Comparison of ENCODE assay signal across 1 cellular context in the genomic region with DNA sequence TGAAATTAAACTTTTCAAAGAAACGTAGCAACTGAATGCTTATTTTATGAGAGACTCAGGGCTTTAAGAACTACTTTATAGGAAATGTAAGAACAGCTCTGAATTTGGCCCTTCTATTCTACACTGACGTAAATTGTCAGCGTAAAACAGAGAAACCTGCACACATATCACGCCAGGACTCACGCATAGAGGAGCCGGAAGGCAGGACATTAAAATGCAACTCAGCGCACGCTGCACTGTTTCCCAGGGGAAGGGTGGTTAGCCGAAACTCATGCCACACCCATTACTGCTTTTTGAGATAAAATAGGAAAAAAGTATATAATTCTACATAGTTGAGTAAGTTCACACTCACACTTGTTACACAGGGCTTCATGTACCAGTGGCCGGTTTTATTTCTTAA.
TF ChIP-seq lines count a peak whose summit lies in the region.

No MANE protein-coding gene starts in this region.

TF ChIP-seq in SK-N-SH treated with all-trans-retinoic acid at 6 μM for 48 hours, 23 proteins besides CTCF, POLR2A, EP300 and RAD21:
- TF ChIP-seq, protein P1, sequence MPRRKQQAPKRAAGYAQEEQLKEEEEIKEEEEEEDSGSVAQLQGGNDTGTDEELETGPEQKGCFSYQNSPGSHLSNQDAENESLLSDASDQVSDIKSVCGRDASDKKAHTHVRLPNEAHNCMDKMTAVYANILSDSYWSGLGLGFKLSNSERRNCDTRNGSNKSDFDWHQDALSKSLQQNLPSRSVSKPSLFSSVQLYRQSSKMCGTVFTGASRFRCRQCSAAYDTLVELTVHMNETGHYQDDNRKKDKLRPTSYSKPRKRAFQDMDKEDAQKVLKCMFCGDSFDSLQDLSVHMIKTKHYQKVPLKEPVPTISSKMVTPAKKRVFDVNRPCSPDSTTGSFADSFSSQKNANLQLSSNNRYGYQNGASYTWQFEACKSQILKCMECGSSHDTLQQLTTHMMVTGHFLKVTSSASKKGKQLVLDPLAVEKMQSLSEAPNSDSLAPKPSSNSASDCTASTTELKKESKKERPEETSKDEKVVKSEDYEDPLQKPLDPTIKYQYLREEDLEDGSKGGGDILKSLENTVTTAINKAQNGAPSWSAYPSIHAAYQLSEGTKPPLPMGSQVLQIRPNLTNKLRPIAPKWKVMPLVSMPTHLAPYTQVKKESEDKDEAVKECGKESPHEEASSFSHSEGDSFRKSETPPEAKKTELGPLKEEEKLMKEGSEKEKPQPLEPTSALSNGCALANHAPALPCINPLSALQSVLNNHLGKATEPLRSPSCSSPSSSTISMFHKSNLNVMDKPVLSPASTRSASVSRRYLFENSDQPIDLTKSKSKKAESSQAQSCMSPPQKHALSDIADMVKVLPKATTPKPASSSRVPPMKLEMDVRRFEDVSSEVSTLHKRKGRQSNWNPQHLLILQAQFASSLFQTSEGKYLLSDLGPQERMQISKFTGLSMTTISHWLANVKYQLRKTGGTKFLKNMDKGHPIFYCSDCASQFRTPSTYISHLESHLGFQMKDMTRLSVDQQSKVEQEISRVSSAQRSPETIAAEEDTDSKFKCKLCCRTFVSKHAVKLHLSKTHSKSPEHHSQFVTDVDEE (CRISPR knock-in tag; IDR thresholded peaks at IDR 0.05): no peak
- TF ChIP-seq OSR1 (CRISPR knock-in tag; IDR thresholded peaks at IDR 0.05) (no peak), ZFP3 (CRISPR knock-in tag; IDR thresholded peaks at IDR 0.05) (no peak), ISL1 (CRISPR knock-in tag; IDR thresholded peaks at IDR 0.05) (no peak), BACH2 (CRISPR knock-in tag; IDR thresholded peaks at IDR 0.05; ENCODE audit: borderline replicate concordance) (no peak), TCF4 (CRISPR knock-in tag; IDR thresholded peaks at IDR 0.05; ENCODE audit: borderline replicate concordance) (no peak), ZNF70 (CRISPR knock-in tag; IDR thresholded peaks at IDR 0.05) (no peak), ZNF565 (CRISPR knock-in tag; conservative IDR thresholded peaks at IDR 0.05; ENCODE audit: low read depth) (no peak), ESRRG (CRISPR knock-in tag; IDR thresholded peaks at IDR 0.05) (no peak), ZC3H10 (CRISPR knock-in tag; IDR thresholded peaks at IDR 0.05) (no peak), GLIS3 (CRISPR knock-in tag; IDR thresholded peaks at IDR 0.05) (no peak), SNAI2 (CRISPR knock-in tag; IDR thresholded peaks at IDR 0.05) (no peak), ARNTL (CRISPR knock-in tag; IDR thresholded peaks at IDR 0.05; ENCODE audit: borderline replicate concordance, low read depth) (no peak)
- TF ChIP-seq, protein P2, sequence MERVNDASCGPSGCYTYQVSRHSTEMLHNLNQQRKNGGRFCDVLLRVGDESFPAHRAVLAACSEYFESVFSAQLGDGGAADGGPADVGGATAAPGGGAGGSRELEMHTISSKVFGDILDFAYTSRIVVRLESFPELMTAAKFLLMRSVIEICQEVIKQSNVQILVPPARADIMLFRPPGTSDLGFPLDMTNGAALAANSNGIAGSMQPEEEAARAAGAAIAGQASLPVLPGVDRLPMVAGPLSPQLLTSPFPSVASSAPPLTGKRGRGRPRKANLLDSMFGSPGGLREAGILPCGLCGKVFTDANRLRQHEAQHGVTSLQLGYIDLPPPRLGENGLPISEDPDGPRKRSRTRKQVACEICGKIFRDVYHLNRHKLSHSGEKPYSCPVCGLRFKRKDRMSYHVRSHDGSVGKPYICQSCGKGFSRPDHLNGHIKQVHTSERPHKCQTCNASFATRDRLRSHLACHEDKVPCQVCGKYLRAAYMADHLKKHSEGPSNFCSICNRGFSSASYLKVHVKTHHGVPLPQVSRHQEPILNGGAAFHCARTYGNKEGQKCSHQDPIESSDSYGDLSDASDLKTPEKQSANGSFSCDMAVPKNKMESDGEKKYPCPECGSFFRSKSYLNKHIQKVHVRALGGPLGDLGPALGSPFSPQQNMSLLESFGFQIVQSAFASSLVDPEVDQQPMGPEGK (CRISPR knock-in tag; IDR thresholded peaks at IDR 0.05; ENCODE audit: borderline replicate concordance): no peak
- TF ChIP-seq, protein P3, sequence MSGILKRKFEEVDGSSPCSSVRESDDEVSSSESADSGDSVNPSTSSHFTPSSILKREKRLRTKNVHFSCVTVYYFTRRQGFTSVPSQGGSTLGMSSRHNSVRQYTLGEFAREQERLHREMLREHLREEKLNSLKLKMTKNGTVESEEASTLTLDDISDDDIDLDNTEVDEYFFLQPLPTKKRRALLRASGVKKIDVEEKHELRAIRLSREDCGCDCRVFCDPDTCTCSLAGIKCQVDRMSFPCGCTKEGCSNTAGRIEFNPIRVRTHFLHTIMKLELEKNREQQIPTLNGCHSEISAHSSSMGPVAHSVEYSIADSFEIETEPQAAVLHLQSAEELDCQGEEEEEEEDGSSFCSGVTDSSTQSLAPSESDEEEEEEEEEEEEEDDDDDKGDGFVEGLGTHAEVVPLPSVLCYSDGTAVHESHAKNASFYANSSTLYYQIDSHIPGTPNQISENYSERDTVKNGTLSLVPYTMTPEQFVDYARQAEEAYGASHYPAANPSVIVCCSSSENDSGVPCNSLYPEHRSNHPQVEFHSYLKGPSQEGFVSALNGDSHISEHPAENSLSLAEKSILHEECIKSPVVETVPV (CRISPR knock-in tag; IDR thresholded peaks at IDR 0.05): no peak
- TF ChIP-seq, protein P4, sequence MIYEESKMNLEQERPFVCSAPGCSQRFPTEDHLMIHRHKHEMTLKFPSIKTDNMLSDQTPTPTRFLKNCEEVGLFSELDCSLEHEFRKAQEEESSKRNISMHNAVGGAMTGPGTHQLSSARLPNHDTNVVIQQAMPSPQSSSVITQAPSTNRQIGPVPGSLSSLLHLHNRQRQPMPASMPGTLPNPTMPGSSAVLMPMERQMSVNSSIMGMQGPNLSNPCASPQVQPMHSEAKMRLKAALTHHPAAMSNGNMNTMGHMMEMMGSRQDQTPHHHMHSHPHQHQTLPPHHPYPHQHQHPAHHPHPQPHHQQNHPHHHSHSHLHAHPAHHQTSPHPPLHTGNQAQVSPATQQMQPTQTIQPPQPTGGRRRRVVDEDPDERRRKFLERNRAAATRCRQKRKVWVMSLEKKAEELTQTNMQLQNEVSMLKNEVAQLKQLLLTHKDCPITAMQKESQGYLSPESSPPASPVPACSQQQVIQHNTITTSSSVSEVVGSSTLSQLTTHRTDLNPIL (CRISPR knock-in tag; IDR thresholded peaks at IDR 0.05; ENCODE audit: low read depth): no peak
